In the genomic region with DNA sequence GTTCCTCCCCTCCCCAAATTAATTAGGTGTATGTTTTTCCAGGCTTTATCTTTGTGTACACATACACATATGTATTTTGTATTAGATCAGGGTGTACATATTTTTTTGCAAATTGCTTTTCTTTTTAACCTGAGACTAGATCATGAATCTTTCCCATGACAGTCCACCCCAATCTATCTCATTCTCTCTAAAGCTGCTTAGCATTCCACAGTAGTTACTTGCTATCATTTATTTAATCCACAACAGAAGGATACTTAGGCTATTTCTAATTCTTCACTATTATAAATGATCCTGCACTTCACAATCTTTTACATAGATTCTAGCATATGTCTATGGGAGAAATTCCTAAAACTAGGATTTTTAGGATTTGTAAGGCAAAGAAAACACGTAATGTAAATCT, we compare ENCODE assay signal across 16 cellular contexts. TPM values are rescaled to one million over a fixed set of nuclear protein-coding genes. Genes with fewer than 3 reads are reported as not detected.
A peak's percentile ranks its signal among the peaks of the same experiment; 100 is the strongest.
DNase-seq lines count a peak whose midpoint lies in the region; ATAC-seq and TF ChIP-seq lines count a peak whose summit lies in the region.
"Had no signal": no experiment of that assay in that cellular context is flagged by ENCODE, and none has a peak within 500 bp of the region (broad histone marks: within the 10 kb centered on the region; RNA-seq: fewer than 3 reads in every experiment).

No MANE protein-coding gene starts in this region.

- peaks cover 4% of the 10 kb centered on the region for H3K27me3 Mint-ChIP-seq in mesothelial cell of epicardium (ENCODE audit: low read depth)
- H3K27me3 Mint-ChIP-seq: CD4-positive, CD25-positive, alpha-beta regulatory T cell had no signal

- no peaks in the 10 kb centered on the region for H3K36me3 Mint-ChIP-seq in mesothelial cell of epicardium
- H3K36me3 Mint-ChIP-seq: CD4-positive, CD25-positive, alpha-beta regulatory T cell had no signal

- no peaks in the 10 kb centered on the region for H3K9me3 ChIP-seq in stomach
- H3K9me3 ChIP-seq: MG63 had no signal

- H3K36me3 ChIP-seq in stomach: no peaks in the 10 kb centered on the region
- H3K36me3 ChIP-seq: MG63 had no signal

- intact Hi-C loops in stomach (cut with DNase I; ENCODE audit: low total_unique reads): no loop called here

- H3K4me1 Mint-ChIP-seq in mesothelial cell of epicardium: peaks cover 53% of the 10 kb centered on the region
- H3K4me1 Mint-ChIP-seq: B cell; CD4-positive, CD25-positive, alpha-beta regulatory T cell had no signal

- no peak for ATAC-seq in GM18909 (IDR thresholded peaks at IDR 0.05; ENCODE audit: poor library complexity, unreplicated experiment)
- ATAC-seq in GM19463 (IDR thresholded peaks at IDR 0.05; ENCODE audit: unreplicated experiment): no peak

- H3K4me3 ChIP-seq in stomach: no peak overlapping the region
- H3K4me3 ChIP-seq: MG63 had no signal

- 79 to 93% (median 88%) methylated on average over 1 of the region's 1 CpG for WGBS in stomach, 5 donors

- DNase-seq in EH (ENCODE audit: low read depth) (peak; percentile 22), amniotic epithelial cell (ENCODE audit: low read depth) (peak; percentile 60), mesothelial cell of epicardium (ENCODE audit: low spot score in 2 of 2, unreplicated experiment in 2 of 2) (no peak), stomach (no peak), NCI-H2081 treated with DMSO at 0.1 percent for 48 hours (lab: John Stamatoyannopoulos, UW) (no peak), EL (no peak)
- DNase-seq: CD4-positive, CD25-positive, alpha-beta regulatory T cell; H7; Karpas-422; MG63; NCI-H1105 treated with DMSO at 0.1 percent for 48 hours; NCI-H187; SIG-M5 had no signal

- H3K4me3 Mint-ChIP-seq in mesothelial cell of epicardium: no peak overlapping the region
- H3K4me3 Mint-ChIP-seq: B cell; CD4-positive, CD25-positive, alpha-beta regulatory T cell had no signal

- no peak for TF ChIP-seq POLR2A in stomach (IDR thresholded peaks at IDR 0.05)

- no peaks in the 10 kb centered on the region for H3K9me3 Mint-ChIP-seq in mesothelial cell of epicardium

- TF ChIP-seq CTCF in mesothelial cell of epicardium (IDR thresholded peaks at IDR 0.05; ENCODE audit: unreplicated experiment): no peak
- TF ChIP-seq CTCF in stomach (IDR thresholded peaks at IDR 0.05): no peak

- no peak for TF ChIP-seq EP300 in stomach (IDR thresholded peaks at IDR 0.05)

- peak overlapping the region; percentile 74 for H3K27ac Mint-ChIP-seq in mesothelial cell of epicardium
- H3K27ac Mint-ChIP-seq: B cell; CD4-positive, CD25-positive, alpha-beta regulatory T cell had no signal

- H3K4me1 ChIP-seq in stomach: peaks cover 18 to 79% (median 52%) of the 10 kb centered on the region in 4 donors

- no peaks in the 10 kb centered on the region for H3K27me3 ChIP-seq in stomach
- H3K27me3 ChIP-seq: MG63 had no signal

- H3K27ac ChIP-seq in stomach: peak overlapping the region in 4 of 5 donors; percentile 50 to 82 (median 66)

RNA-seq across cellular contexts. Expression of gene SH3RF2, which starts 43.9 kb away (rescaled TPM):
- total RNA-seq in mesothelial cell of epicardium (2.2 to 3.2 TPM (median 2.5 TPM) in 3 replicates), stomach (10 to 100 TPM; 35.6 to 62.0 (median 46.9) TPM)
- 10 to 100 TPM; 20.8 to 23.2 (median 23.1) TPM for polyA plus RNA-seq in stomach
- total RNA-seq: B cell had no signal

Comparison
In these comparisons a context has a peak if more than half of its experiments do, and no peak if none do; other contexts are left out.
1. DNase-seq: peak in EH (single experiment) and amniotic epithelial cell (single experiment); none in mesothelial cell of epicardium (0 of 2), stomach (single experiment), NCI-H2081 treated with DMSO at 0.1 percent for 48 hours (single experiment) and EL (single experiment).